ENCODE assay signal across 11 cellular contexts in genomic region chr3:78741066-78741645, GRCh38.
DNase-seq lines count a peak whose midpoint lies in the region; ATAC-seq, FAIRE-seq and TF ChIP-seq lines count a peak whose summit lies in the region.
"Had no signal": no experiment of that assay in that cellular context is flagged by ENCODE, and none has a peak within 500 bp of the region (broad histone marks: within the 10 kb centered on the region; RNA-seq: fewer than 3 reads in every experiment).

No MANE protein-coding gene starts in this region.

- FAIRE-seq in GM12892 (lab: Jason Lieb, UNC): no peak

- H3K27ac Mint-ChIP-seq in CD8-positive, alpha-beta memory T cell: no peak overlapping the region

- H3K4me1 Mint-ChIP-seq in CD8-positive, alpha-beta memory T cell: no peaks in the 10 kb centered on the region

- H3K27me3 Mint-ChIP-seq in CD8-positive, alpha-beta memory T cell: no peaks in the 10 kb centered on the region

- H3K4me3 Mint-ChIP-seq in CD8-positive, alpha-beta memory T cell: no peak overlapping the region

- peaks cover 5 to 34% (median 15%) of the 10 kb centered on the region in 5 donors for H3K9me3 Mint-ChIP-seq in CD8-positive, alpha-beta memory T cell

- no peak for TF ChIP-seq POLR2A in GM12892 (IDR thresholded peaks at IDR 0.05; ENCODE audit: low read depth, low read length)

- no peaks in the 10 kb centered on the region for H3K4me1 ChIP-seq in CD8-positive, alpha-beta memory T cell (ENCODE audit: insufficient read depth, low read length)

- CTCF ChIA-PET in CD8-positive, alpha-beta memory T cell (lab: Charles Lee): no interaction called here

- peak; percentile 36 for TF ChIP-seq CTCF in AG09319 (IDR thresholded peaks at IDR 0.05; ENCODE audit: low read depth, low read length)
- peak; percentile 14 for TF ChIP-seq CTCF in GM20000 (IDR thresholded peaks at IDR 0.05; ENCODE audit: extremely low read depth, missing control alignments)
- TF ChIP-seq CTCF in WI38 (IDR thresholded peaks at IDR 0.05; ENCODE audit: low read depth, low read length): peak; percentile 31; the same call in 1 of the 2 replicates
- TF ChIP-seq CTCF in kidney epithelial cell (IDR thresholded peaks at IDR 0.05; ENCODE audit: insufficient read depth, low read length, poor library complexity, severe bottlenecking): peak; percentile 44

- POLR2A ChIA-PET in CD8-positive, alpha-beta memory T cell (lab: Charles Lee): no interaction called here

- H3K4me3 ChIP-seq in WI38 (ENCODE audit: low read depth, low read length) (no peak overlapping the region), kidney epithelial cell (ENCODE audit: low read depth, low read length) (no peak overlapping the region)
- H3K4me3 ChIP-seq in CD8-positive, alpha-beta memory T cell (ENCODE audit: low read length): no peak overlapping the region

- ATAC-seq in GM19035 (IDR thresholded peaks at IDR 0.05; ENCODE audit: unreplicated experiment): no peak

- H3K27ac ChIP-seq in CD8-positive, alpha-beta memory T cell (ENCODE audit: low read depth, low read length): no peak overlapping the region

- H3K27me3 ChIP-seq in kidney epithelial cell (ENCODE audit: control insufficient read depth, insufficient read depth, low read length): no peaks in the 10 kb centered on the region
- no peaks in the 10 kb centered on the region for H3K27me3 ChIP-seq in CD8-positive, alpha-beta memory T cell (ENCODE audit: insufficient read depth, low read length, poor library complexity, severe bottlenecking)

- H3K36me3 Mint-ChIP-seq in CD8-positive, alpha-beta memory T cell: no peaks in the 10 kb centered on the region

- DNase-seq in AG09319 (ENCODE audit: extremely low read depth, low read depth): no peak
- no peak for DNase-seq in GM20000 (ENCODE audit: low spot score)
- no peak for DNase-seq in kidney epithelial cell (ENCODE audit: low read depth)
- no peak for DNase-seq in CD8-positive, alpha-beta memory T cell
- DNase-seq in GM12892 (ENCODE audit: insufficient read length): no peak
- DNase-seq in GM19238 (ENCODE audit: insufficient read length, low spot score): no peak
- DNase-seq: activated CD4-positive, alpha-beta T cell treated with anti-CD3 and anti-CD28 coated beads for 1 hour; DMS79; NCI-H1105 treated with DMSO at 0.1 percent for 48 hours had no signal

- H3K9me3 ChIP-seq in CD8-positive, alpha-beta memory T cell (ENCODE audit: low read length): no peaks in the 10 kb centered on the region

- H3K36me3 ChIP-seq in kidney epithelial cell (ENCODE audit: control insufficient read depth, insufficient read depth, low read length): no peaks in the 10 kb centered on the region
- no peaks in the 10 kb centered on the region for H3K36me3 ChIP-seq in CD8-positive, alpha-beta memory T cell (ENCODE audit: insufficient read depth, low read length)
